10 cellular contexts compared by ENCODE assay signal in the genomic region with DNA sequence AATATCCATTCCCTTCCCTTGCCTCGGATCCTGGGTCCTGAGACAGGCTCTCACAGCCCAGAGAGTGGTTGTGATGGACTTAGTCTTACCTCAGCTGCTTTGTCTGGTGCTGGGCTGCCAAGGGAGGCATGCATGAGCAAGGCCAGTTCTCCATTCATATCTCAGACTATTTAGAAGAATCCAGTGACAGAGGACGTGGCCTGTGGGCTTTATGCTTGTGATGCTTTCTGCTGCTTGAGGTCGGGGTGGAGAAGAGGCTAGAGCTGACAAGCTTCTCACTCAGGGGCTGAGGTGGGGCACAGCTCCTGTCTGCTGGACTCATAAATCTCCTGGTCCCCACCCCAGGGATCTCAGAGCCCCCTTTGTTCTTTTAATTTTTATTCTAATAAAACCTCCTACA.
DNase-seq lines count a peak whose midpoint lies in the region; ATAC-seq and TF ChIP-seq lines count a peak whose summit lies in the region.
"Had no signal": no experiment of that assay in that cellular context is flagged by ENCODE, and none has a peak within 500 bp of the region (broad histone marks: within the 10 kb centered on the region; RNA-seq: fewer than 3 reads in every experiment).

No MANE protein-coding gene starts in this region.

- peak overlapping the region; percentile 86 for H3K27ac Mint-ChIP-seq in activated B cell treated with CpG ODN at 0.5 μM for 24 hours
- H3K27ac Mint-ChIP-seq in CD4-positive, alpha-beta memory T cell = peak overlapping the region in 1 of 7 donors; percentile 14

- H3K4me1 ChIP-seq in CD4-positive, alpha-beta memory T cell (ENCODE audit: insufficient read depth, low read length) = no peaks in the 10 kb centered on the region

- H3K27me3 Mint-ChIP-seq in activated B cell treated with CpG ODN at 0.5 μM for 24 hours = no peaks in the 10 kb centered on the region
- H3K27me3 Mint-ChIP-seq in CD4-positive, alpha-beta memory T cell = no peaks in the 10 kb centered on the region

- H3K9me3 Mint-ChIP-seq in activated B cell treated with CpG ODN at 0.5 μM for 24 hours = no peaks in the 10 kb centered on the region
- no peaks in the 10 kb centered on the region for H3K9me3 Mint-ChIP-seq in CD4-positive, alpha-beta memory T cell

- no peaks in the 10 kb centered on the region for H3K27me3 ChIP-seq in brain microvascular endothelial cell (replicated peaks)
- no peaks in the 10 kb centered on the region for H3K27me3 ChIP-seq in dorsolateral prefrontal cortex
- no peaks in the 10 kb centered on the region for H3K27me3 ChIP-seq in CD4-positive, alpha-beta memory T cell (ENCODE audit: insufficient read depth, low read length)

- H3K36me3 Mint-ChIP-seq in activated B cell treated with CpG ODN at 0.5 μM for 24 hours (ENCODE audit: low read depth) = no peaks in the 10 kb centered on the region
- H3K36me3 Mint-ChIP-seq in CD4-positive, alpha-beta memory T cell = no peaks in the 10 kb centered on the region

- no peak for TF ChIP-seq CTCF in activated B cell treated with CpG ODN at 0.5 μM for 24 hours (IDR thresholded peaks at IDR 0.05)
- TF ChIP-seq CTCF in brain microvascular endothelial cell (IDR thresholded peaks at IDR 0.05; ENCODE audit: low read depth, low read length, missing control alignments) = no peak
- TF ChIP-seq CTCF in GM13977 (IDR thresholded peaks at IDR 0.05; ENCODE audit: extremely low read depth, insufficient read depth, missing control alignments) = no peak
- no peak for TF ChIP-seq CTCF in dorsolateral prefrontal cortex (IDR thresholded peaks at IDR 0.05 in 54 of 56, conservative IDR thresholded peaks at IDR 0.05 in 2 of 56; ENCODE audit: low read depth in 1 of 56, partially characterized antibody in 56 of 56)

- DNase-seq in activated B cell treated with CpG ODN at 0.5 μM for 24 hours (no peak), brain microvascular endothelial cell (no peak), GM13977 (ENCODE audit: low spot score) (no peak), dorsolateral prefrontal cortex (no peak)
- DNase-seq in CD4-positive, alpha-beta memory T cell = no peak
- DNase-seq: amniotic stem cell, NCI-H1694 had no signal

- in situ Hi-C loops in brain microvascular endothelial cell (cut with HindIII; ENCODE audit: low pct_ligation_motif_present, low sequenced_read_pairs) = no loop called here
- in situ Hi-C loops in GM13977 (cut with MboI; ENCODE audit: low pct_unique_long_range_greater_than_20kb, low sequenced_read_pairs, unreplicated experiment) = no loop called here

- peak; percentile 5 for ATAC-seq in GM18858 (IDR thresholded peaks at IDR 0.05; ENCODE audit: unreplicated experiment)
- ATAC-seq in GM21381 (IDR thresholded peaks at IDR 0.05; ENCODE audit: unreplicated experiment) = peak; percentile 6
- peak; percentile 0 for ATAC-seq in HG03039 (IDR thresholded peaks at IDR 0.05; ENCODE audit: unreplicated experiment)
- no peak for ATAC-seq in activated B cell treated with CpG ODN at 0.5 μM for 24 hours (ENCODE audit: low read depth)

- H3K27ac ChIP-seq in brain microvascular endothelial cell = no peak overlapping the region
- no peak overlapping the region for H3K27ac ChIP-seq in dorsolateral prefrontal cortex
- H3K27ac ChIP-seq in CD4-positive, alpha-beta memory T cell (ENCODE audit: low read depth, low read length) = no peak overlapping the region

- H3K4me1 Mint-ChIP-seq in activated B cell treated with CpG ODN at 0.5 μM for 24 hours = peaks cover 52% of the 10 kb centered on the region
- H3K4me1 Mint-ChIP-seq in CD4-positive, alpha-beta memory T cell = peaks cover 0 to 2% (median under 1%) of the 10 kb centered on the region in 4 donors

- POLR2A ChIA-PET in activated B cell treated with CpG ODN at 0.5 μM for 24 hours (lab: Charles Lee) = interaction anchor here (0.6 to 1.9 kb wide), 6 partner anchors 10 to 561 kb away, joined by 3 to 12 read pairs (median 4); a partner anchor contains a TSS
- POLR2A ChIA-PET in CD4-positive, alpha-beta memory T cell (lab: Charles Lee; ENCODE audit: partially characterized antibody) = no interaction called here

- H3K4me3 Mint-ChIP-seq in activated B cell treated with CpG ODN at 0.5 μM for 24 hours = peak overlapping the region; percentile 42
- no peak overlapping the region for H3K4me3 Mint-ChIP-seq in CD4-positive, alpha-beta memory T cell

- H3K4me3 ChIP-seq in brain microvascular endothelial cell (ENCODE audit: low read depth, low read length) = no peak overlapping the region
- no peak overlapping the region for H3K4me3 ChIP-seq in dorsolateral prefrontal cortex
- H3K4me3 ChIP-seq in CD4-positive, alpha-beta memory T cell (ENCODE audit: low read length in 2 of 2) = no peak overlapping the region

- H3K9me3 ChIP-seq in CD4-positive, alpha-beta memory T cell (ENCODE audit: control insufficient read depth in 1 of 2, low read length in 2 of 2) = no peaks in the 10 kb centered on the region

- intact Hi-C loops in activated B cell treated with CpG ODN at 0.5 μM for 24 hours (cut with micrococcal nuclease) = no loop called here
- intact Hi-C loops in dorsolateral prefrontal cortex (cut with DNase I) = no loop called here
- intact Hi-C loops in CD4-positive, alpha-beta memory T cell (cut with micrococcal nuclease) = no loop called here

- CTCF ChIA-PET in activated B cell treated with CpG ODN at 0.5 μM for 24 hours (lab: Charles Lee) = interaction anchor here (1.5 to 12.8 kb wide), 2 partner anchors 8 to 74 kb away, joined by 17 to 398 read pairs; a partner anchor contains a TSS
- CTCF ChIA-PET in CD4-positive, alpha-beta memory T cell (lab: Charles Lee; ENCODE audit: partially characterized antibody) = interaction anchor here (1.0 to 6.6 kb wide), 5 partner anchors 8 to 74 kb away, joined by 3 to 60 read pairs (median 17); a partner anchor contains a TSS

- H3K36me3 ChIP-seq in brain microvascular endothelial cell (replicated peaks) = no peaks in the 10 kb centered on the region
- no peaks in the 10 kb centered on the region for H3K36me3 ChIP-seq in CD4-positive, alpha-beta memory T cell (ENCODE audit: insufficient read depth, low read length)
